Comparison of ENCODE assay signal across 28 cellular contexts in the genomic region with DNA sequence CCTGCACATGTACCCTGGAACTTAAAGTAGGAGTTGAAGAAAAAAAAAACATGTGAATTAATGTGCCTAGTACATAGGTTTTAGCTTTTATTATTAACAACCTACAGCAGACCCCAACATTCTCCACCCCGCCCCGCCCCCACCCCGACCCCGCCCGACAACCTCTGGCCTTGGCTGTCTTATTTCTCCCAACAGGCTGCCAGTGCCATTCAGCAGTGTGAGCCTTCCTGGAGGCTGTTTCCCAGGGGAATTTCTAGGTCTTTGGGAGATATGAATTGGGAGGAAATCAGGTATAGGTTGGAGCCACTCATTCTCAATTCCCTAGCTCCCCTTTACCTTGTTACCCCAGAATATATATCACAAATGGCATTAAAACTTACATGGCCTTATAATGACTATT. TPM values are rescaled to one million over a fixed set of nuclear protein-coding genes. Genes with fewer than 3 reads are reported as not detected.
"Had no signal": no experiment of that assay in that cellular context is flagged by ENCODE, and none has a peak within 500 bp of the region (broad histone marks: within the 10 kb centered on the region; RNA-seq: fewer than 3 reads in every experiment).

No MANE protein-coding gene starts in this region.

- H3K4me3 ChIP-seq: ascending aorta, breast epithelium, esophagus muscularis mucosa, gastrocnemius medialis had no signal

- DNase-seq: activated B cell treated with CpG ODN at 0.5 μM for 24 hours; activated CD4-positive, alpha-beta T cell treated with anti-CD3 and anti-CD28 coated beads for 48 hours; activated CD4-positive, alpha-beta T cell treated with anti-CD3 and anti-CD28 coated beads, Interleukin-2, amount 50 U/mL, for 1 hour; activated CD4-positive, alpha-beta T cell treated with anti-CD3 and anti-CD28 coated beads, Interleukin-2, amount 50 U/mL, for 48 hours; activated CD8-positive, alpha-beta memory T cell treated with anti-CD3 and anti-CD28 coated beads for 24 hours; activated CD8-positive, alpha-beta T cell treated with anti-CD3 and anti-CD28 coated beads for 36 hours; activated effector memory CD4-positive, alpha-beta T cell treated with anti-CD3 and anti-CD28 coated beads, Interleukin-2, amount 50 U/mL, for 16 hours; activated naive CD4-positive, alpha-beta T cell treated with anti-CD3 and anti-CD28 coated beads for 36 hours; activated naive CD8-positive, alpha-beta T cell treated with anti-CD3 and anti-CD28 coated beads for 36 hours; activated T-cell treated with anti-CD3 and anti-CD28 coated beads, Interleukin-2, amount 50 U/mL, for 4 hours; caudate nucleus; cortex of kidney; dermis blood vessel endothelial cell; effector CD4-positive, alpha-beta T cell; effector memory CD8-positive, alpha-beta T cell; erythroblast; foreskin keratinocyte; gastrocnemius medialis; glutamatergic neuron; T-helper 1 cell; T-helper 17 cell; T1000; WERI-Rb-1 had no signal

- H3K4me1 ChIP-seq: ascending aorta, breast epithelium, esophagus muscularis mucosa, foreskin keratinocyte had no signal

- H3K27ac ChIP-seq: ascending aorta, breast epithelium, esophagus muscularis mucosa, foreskin keratinocyte, gastrocnemius medialis, WERI-Rb-1 had no signal

- ATAC-seq: activated CD4-positive, CD25-positive, alpha-beta regulatory T cell treated with anti-CD3 and anti-CD28 coated beads, Interleukin-2, amount 50 U/mL, for 24 hours; activated CD8-positive, alpha-beta T cell treated with anti-CD3 and anti-CD28 coated beads for 36 hours; activated T-cell treated with anti-CD3 and anti-CD28 coated beads, Interleukin-2, amount 50 U/mL, for 4 hours; activated T-helper 17 cell treated with anti-CD3 and anti-CD28 coated beads, Interleukin-2, amount 50 U/mL, for 72 hours; effector memory CD8-positive, alpha-beta T cell; foreskin keratinocyte; gastrocnemius medialis; T-helper 17 cell had no signal

- H3K36me3 ChIP-seq: ascending aorta, breast epithelium, esophagus muscularis mucosa, gastrocnemius medialis, WERI-Rb-1 had no signal

- H3K9me3 ChIP-seq: ascending aorta, breast epithelium, esophagus muscularis mucosa, gastrocnemius medialis had no signal

- H3K27me3 ChIP-seq: ascending aorta, breast epithelium, gastrocnemius medialis had no signal

RNA-seq across cellular contexts. Expression of a gene that starts 8.3 kb away (rescaled TPM):
- total RNA-seq: activated B cell treated with CpG ODN at 0.5 μM for 24 hours had no signal
